Comparison of ENCODE assay signal across 29 cellular contexts in genomic region chr11:86625981-86626380, GRCh38. TPM values are rescaled to one million over a fixed set of nuclear protein-coding genes. Genes with fewer than 3 reads are reported as not detected.
DNase-seq lines count a peak whose midpoint lies in the region; ATAC-seq, FAIRE-seq and TF ChIP-seq lines count a peak whose summit lies in the region.
"Had no signal": no experiment of that assay in that cellular context is flagged by ENCODE, and none has a peak within 500 bp of the region (broad histone marks: within the 10 kb centered on the region; RNA-seq: fewer than 3 reads in every experiment).

No MANE protein-coding gene starts in this region.

- DNase-seq in AML-193 (lab: John Stamatoyannopoulos, UW) (peak; percentile 72 to 74), fibroblast of pulmonary artery (ENCODE audit: low read depth) (peak; percentile 65), small intestine (no peak), NCI-H1105 treated with DMSO at 0.1 percent for 48 hours (lab: John Stamatoyannopoulos, UW) (no peak), UCSD-AML1 (lab: John Stamatoyannopoulos, UW; ENCODE audit: unreplicated experiment) (no peak)
- DNase-seq: ACHN; activated CD8-positive, alpha-beta memory T cell treated with anti-CD3 and anti-CD28 coated beads for 24 hours; activated T-cell treated with anti-CD3 and anti-CD28 coated beads, Interleukin-2, amount 50 U/mL, for 48 hours; CD4-positive, CD25-positive, alpha-beta regulatory T cell; cerebellar nuclear complex; DMS153; effector CD4-positive, alpha-beta T cell; GF-D8; HFFc6; KG1; left colon; naive thymus-derived CD4-positive, alpha-beta T cell; NCI-H1092 treated with DMSO at 0.1 percent for 48 hours; NCI-H2029 treated with DMSO at 0.1 percent for 48 hours; NCI-H446 treated with DMSO at 0.1 percent for 48 hours; NK-92 treated with Interleukin-12 subunit alpha and Interleukin-12 subunit beta, amount 100 ng/mL, for 24 hours; T1000 had no signal

- no peaks in the 10 kb centered on the region for H3K36me3 ChIP-seq in small intestine (ENCODE audit: control insufficient read depth in 2 of 2, insufficient read depth in 2 of 2, low read length in 2 of 2)
- H3K36me3 ChIP-seq: suprapubic skin had no signal

- no peak overlapping the region for H3K4me3 ChIP-seq in fibroblast of pulmonary artery (replicated peaks; ENCODE audit: low read depth, low read length)
- H3K4me3 ChIP-seq in small intestine (ENCODE audit: low read depth in 1 of 2, low read length in 2 of 2): no peak overlapping the region
- H3K4me3 ChIP-seq: GM12878, suprapubic skin had no signal

- H3K4me1 ChIP-seq in small intestine (ENCODE audit: control insufficient read depth in 2 of 2, insufficient read depth in 1 of 2, low read depth in 1 of 2, low read length in 1 of 2): peaks cover 2% of the 10 kb centered on the region in 2 donors

- no peak overlapping the region for H3K27ac ChIP-seq in small intestine (ENCODE audit: low read depth in 1 of 2, low read length in 1 of 2)
- H3K27ac ChIP-seq: RWPE1, suprapubic skin had no signal

- no peak for FAIRE-seq in small intestine (lab: Jason Lieb, UNC)
- FAIRE-seq: GM12878 had no signal

- no peak for TF ChIP-seq CTCF in fibroblast of pulmonary artery (IDR thresholded peaks at IDR 0.05; ENCODE audit: low read length, missing control alignments)

- H3K9me3 ChIP-seq in small intestine (ENCODE audit: control insufficient read depth, low read depth): no peaks in the 10 kb centered on the region
- H3K9me3 ChIP-seq: suprapubic skin had no signal

- 72 to 85% (median 82%) methylated on average over 2 of the region's 2 CpGs for WGBS in small intestine, 3 donors

- no peaks in the 10 kb centered on the region for H3K27me3 ChIP-seq in small intestine (ENCODE audit: control insufficient read depth in 2 of 2, insufficient read depth in 2 of 2, low read length in 2 of 2)
- H3K27me3 ChIP-seq: suprapubic skin had no signal

- ATAC-seq in GM19324 (IDR thresholded peaks at IDR 0.05; ENCODE audit: low FRiP score, unreplicated experiment): peak; percentile 12
- ATAC-seq in HG03442 (IDR thresholded peaks at IDR 0.05; ENCODE audit: unreplicated experiment): peak; percentile 11
- ATAC-seq in HG02678 (IDR thresholded peaks at IDR 0.05; ENCODE audit: unreplicated experiment): no peak
- ATAC-seq: esophagus mucosa; left colon; naive thymus-derived CD4-positive, alpha-beta T cell had no signal

RNA-seq across cellular contexts. Expression of gene ME3, which starts 46.4 kb away (rescaled TPM):
- 1 to 10 TPM; 5.1 to 8.3 (median 6.2) TPM for polyA plus RNA-seq in small intestine

Comparison
In these comparisons a context has a peak if more than half of its experiments do, and no peak if none do; other contexts are left out.
1. DNase-seq: peak in AML-193 (2 of 2) and fibroblast of pulmonary artery (single experiment); none in small intestine (single experiment), NCI-H1105 treated with DMSO at 0.1 percent for 48 hours (single experiment) and UCSD-AML1 (single experiment).